Comparison of ENCODE assay signal across 24 cellular contexts in the genomic region with DNA sequence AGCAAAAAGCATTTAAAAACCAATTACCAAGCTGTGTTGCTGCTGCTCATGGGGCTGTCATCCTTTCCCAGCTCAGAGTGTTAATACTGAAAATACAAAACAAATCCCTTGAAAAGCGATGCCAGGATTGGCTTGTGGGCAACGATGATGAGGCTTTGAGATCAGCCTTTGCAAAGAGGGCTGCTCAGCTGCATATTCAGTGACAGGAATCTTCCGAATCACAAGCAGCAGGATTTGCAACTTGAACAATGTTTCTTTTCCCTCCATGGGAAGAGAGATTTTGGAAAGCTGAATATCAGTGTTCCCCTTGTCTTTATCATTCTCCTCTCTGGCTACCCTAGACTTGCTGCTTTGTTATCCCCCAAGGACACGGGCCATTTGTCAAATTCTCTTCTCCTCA.
DNase-seq lines count a peak whose midpoint lies in the region; ATAC-seq, FAIRE-seq and TF ChIP-seq lines count a peak whose summit lies in the region.
"Had no signal": no experiment of that assay in that cellular context is flagged by ENCODE, and none has a peak within 500 bp of the region (broad histone marks: within the 10 kb centered on the region; RNA-seq: fewer than 3 reads in every experiment).

No MANE protein-coding gene starts in this region.

- peaks cover 5% of the 10 kb centered on the region for H3K9me3 Mint-ChIP-seq in WTC11
- H3K9me3 Mint-ChIP-seq: activated CD4-positive, alpha-beta T cell treated with anti-CD3 and anti-CD28 coated beads, Interleukin-2, amount 10 ng/mL, durations not matched to agents 24 days and 14 days; HFFc6 had no signal

- H3K4me1 ChIP-seq in gastroesophageal sphincter = no peaks in the 10 kb centered on the region
- H3K4me1 ChIP-seq in right atrium auricular region = no peaks in the 10 kb centered on the region
- H3K4me1 ChIP-seq: parathyroid adenoma, uterus had no signal

- no peak for TF ChIP-seq EP300 in gastroesophageal sphincter (IDR thresholded peaks at IDR 0.05)

- H3K27me3 ChIP-seq in gastroesophageal sphincter (no peaks in the 10 kb centered on the region), right atrium auricular region (no peaks in the 10 kb centered on the region)
- H3K27me3 ChIP-seq: cardiac muscle cell, uterus had no signal

- H3K27ac ChIP-seq in gastroesophageal sphincter (no peak overlapping the region), right atrium auricular region (no peak overlapping the region)
- H3K27ac ChIP-seq: cardiac muscle cell, KMS-11, parathyroid adenoma, skin epidermis, uterus had no signal

- no peaks in the 10 kb centered on the region for H3K36me3 ChIP-seq in gastroesophageal sphincter
- no peaks in the 10 kb centered on the region for H3K36me3 ChIP-seq in right atrium auricular region
- H3K36me3 ChIP-seq: cardiac muscle cell, uterus had no signal

- TF ChIP-seq POLR2A in gastroesophageal sphincter (IDR thresholded peaks at IDR 0.05) = no peak

- ATAC-seq in WTC11 = peak; percentile 18; the same call in 1 of the 2 replicates
- ATAC-seq in HG03565 (IDR thresholded peaks at IDR 0.05; ENCODE audit: unreplicated experiment) = no peak
- ATAC-seq in gastroesophageal sphincter = no peak
- ATAC-seq: Right ventricle myocardium inferior, T-cell had no signal

- no peaks in the 10 kb centered on the region for H3K27me3 Mint-ChIP-seq in WTC11 (ENCODE audit: low read depth)
- H3K27me3 Mint-ChIP-seq: activated CD4-positive, alpha-beta T cell treated with anti-CD3 and anti-CD28 coated beads, Interleukin-2, amount 10 ng/mL, durations not matched to agents 24 days and 14 days; CD4-positive, CD25-positive, alpha-beta regulatory T cell had no signal

- 49 to 64% methylated on average over 3 to 4 of the region's 4 CpGs for WGBS in gastroesophageal sphincter (ENCODE audit: low coverage in 1 of 2), 2 donors

- CTCF ChIA-PET in WTC11 (lab: Charles Lee) = interaction anchor here (1.7 kb wide), 1 partner anchor 12 kb away, joined by 11 read pairs; no protein-coding TSS in a partner anchor

- TF ChIP-seq CTCF in D721Med (IDR thresholded peaks at IDR 0.05; ENCODE audit: insufficient read depth, missing control alignments) (no peak), WTC11 (IDR thresholded peaks at IDR 0.05) (no peak), gastroesophageal sphincter (IDR thresholded peaks at IDR 0.05) (no peak), right atrium auricular region (IDR thresholded peaks at IDR 0.05) (no peak)

- no peaks in the 10 kb centered on the region for H3K36me3 Mint-ChIP-seq in WTC11
- H3K36me3 Mint-ChIP-seq: CD4-positive, CD25-positive, alpha-beta regulatory T cell; T-cell had no signal

- intact Hi-C loops in head of caudate nucleus (cut with DNase I) = no loop called here
- intact Hi-C loops in posterior cingulate gyrus (cut with DNase I) = no loop called here

- no peak overlapping the region for H3K4me3 Mint-ChIP-seq in WTC11
- H3K4me3 Mint-ChIP-seq: activated CD4-positive, alpha-beta T cell treated with anti-CD3 and anti-CD28 coated beads, Interleukin-2, amount 10 ng/mL, durations not matched to agents 24 days and 14 days; CD4-positive, CD25-positive, alpha-beta regulatory T cell; HFFc6; T-cell had no signal

- no peak overlapping the region for H3K4me3 ChIP-seq in gastroesophageal sphincter
- H3K4me3 ChIP-seq in right atrium auricular region = no peak overlapping the region
- H3K4me3 ChIP-seq: cardiac muscle cell, skin epidermis, uterus had no signal

- POLR2A ChIA-PET in WTC11 (lab: Charles Lee) = no interaction called here

- no peak overlapping the region for H3K27ac Mint-ChIP-seq in WTC11
- H3K27ac Mint-ChIP-seq: activated CD4-positive, alpha-beta T cell treated with anti-CD3 and anti-CD28 coated beads, Interleukin-2, amount 10 ng/mL, durations not matched to agents 24 days and 14 days; CD4-positive, CD25-positive, alpha-beta regulatory T cell; T-cell had no signal

- peak; percentile 58 for FAIRE-seq in D721Med (lab: Jason Lieb, UNC)
- FAIRE-seq: frontal cortex had no signal

- DNase-seq in D721Med (ENCODE audit: insufficient read length, low spot score) = no peak
- DNase-seq in WTC11 (ENCODE audit: low spot score) = no peak
- DNase-seq in head of caudate nucleus = peak in 32 of 42 donors; percentile 12 to 66 (median 33)
- DNase-seq in posterior cingulate gyrus = peak in 8 of 10 donors; percentile 9 to 86 (median 28)
- no peak for DNase-seq in stimulated activated CD8-positive, alpha-beta memory T cell treated with anti-CD3 and anti-CD28 coated beads, Interleukin-4, amount 100 ng/mL, for 48 hours
- DNase-seq in right atrium auricular region (ENCODE audit: low spot score) = no peak
- DNase-seq: activated CD4-positive, alpha-beta T cell treated with anti-CD3 and anti-CD28 coated beads, Interleukin-2, amount 10 ng/mL, durations not matched to agents 24 days and 14 days; activated CD8-positive, alpha-beta memory T cell treated with anti-CD3 and anti-CD28 coated beads, Interleukin-2, amount 50 U/mL, for 4 hours; activated effector memory CD4-positive, alpha-beta T cell treated with Interleukin-2 at 50 U/mL for 16 hours; CD4-positive, CD25-positive, alpha-beta regulatory T cell; DMS79 treated with DMSO at 0.1 percent for 48 hours; HFFc6; NCI-H2029 treated with DMSO at 0.1 percent for 48 hours; stimulated activated CD4-positive, alpha-beta T cell treated with anti-CD3 and anti-CD28 coated beads, Interleukin-2, amount 100 ng/mL, for 48 hours; T-cell; uterus had no signal

- no peaks in the 10 kb centered on the region for H3K9me3 ChIP-seq in gastroesophageal sphincter
- H3K9me3 ChIP-seq in right atrium auricular region = no peaks in the 10 kb centered on the region
- H3K9me3 ChIP-seq: uterus had no signal

- H3K4me1 Mint-ChIP-seq in WTC11 = peaks cover 19% of the 10 kb centered on the region
- H3K4me1 Mint-ChIP-seq: activated CD4-positive, alpha-beta T cell treated with anti-CD3 and anti-CD28 coated beads, Interleukin-2, amount 10 ng/mL, durations not matched to agents 24 days and 14 days; CD4-positive, CD25-positive, alpha-beta regulatory T cell; T-cell had no signal

TF ChIP-seq in WTC11, 78 proteins besides CTCF, POLR2A, EP300 and RAD21 (continues in another document):
- TF ChIP-seq PREB (CRISPR knock-in tag; IDR thresholded peaks at IDR 0.05; ENCODE audit: borderline replicate concordance) (no peak), IRF1 (CRISPR knock-in tag; IDR thresholded peaks at IDR 0.05) (no peak), FOXK1 (CRISPR knock-in tag; IDR thresholded peaks at IDR 0.05) (no peak), TEAD1 (CRISPR knock-in tag; IDR thresholded peaks at IDR 0.05) (no peak), EMX1 (CRISPR knock-in tag; IDR thresholded peaks at IDR 0.05) (no peak), NR2C2 (CRISPR knock-in tag; IDR thresholded peaks at IDR 0.05) (no peak), TP53 (CRISPR knock-in tag; IDR thresholded peaks at IDR 0.05) (no peak), MYBL2 (CRISPR knock-in tag; IDR thresholded peaks at IDR 0.05) (no peak), CREB1 (CRISPR knock-in tag; IDR thresholded peaks at IDR 0.05) (no peak), ZNF423 (CRISPR knock-in tag; IDR thresholded peaks at IDR 0.05) (no peak), ZNF263 (CRISPR knock-in tag; IDR thresholded peaks at IDR 0.05; ENCODE audit: low read depth) (no peak), GTF2I (CRISPR knock-in tag; conservative IDR thresholded peaks at IDR 0.05) (no peak)
- TF ChIP-seq, protein P1, sequence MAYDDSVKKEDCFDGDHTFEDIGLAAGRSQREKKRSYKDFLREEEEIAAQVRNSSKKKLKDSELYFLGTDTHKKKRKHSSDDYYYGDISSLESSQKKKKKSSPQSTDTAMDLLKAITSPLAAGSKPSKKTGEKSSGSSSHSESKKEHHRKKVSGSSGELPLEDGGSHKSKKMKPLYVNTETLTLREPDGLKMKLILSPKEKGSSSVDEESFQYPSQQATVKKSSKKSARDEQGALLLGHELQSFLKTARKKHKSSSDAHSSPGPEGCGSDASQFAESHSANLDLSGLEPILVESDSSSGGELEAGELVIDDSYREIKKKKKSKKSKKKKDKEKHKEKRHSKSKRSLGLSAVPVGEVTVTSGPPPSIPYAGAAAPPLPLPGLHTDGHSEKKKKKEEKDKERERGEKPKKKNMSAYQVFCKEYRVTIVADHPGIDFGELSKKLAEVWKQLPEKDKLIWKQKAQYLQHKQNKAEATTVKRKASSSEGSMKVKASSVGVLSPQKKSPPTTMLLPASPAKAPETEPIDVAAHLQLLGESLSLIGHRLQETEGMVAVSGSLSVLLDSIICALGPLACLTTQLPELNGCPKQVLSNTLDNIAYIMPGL (CRISPR knock-in tag; IDR thresholded peaks at IDR 0.05) = no peak
- TF ChIP-seq, protein P2, sequence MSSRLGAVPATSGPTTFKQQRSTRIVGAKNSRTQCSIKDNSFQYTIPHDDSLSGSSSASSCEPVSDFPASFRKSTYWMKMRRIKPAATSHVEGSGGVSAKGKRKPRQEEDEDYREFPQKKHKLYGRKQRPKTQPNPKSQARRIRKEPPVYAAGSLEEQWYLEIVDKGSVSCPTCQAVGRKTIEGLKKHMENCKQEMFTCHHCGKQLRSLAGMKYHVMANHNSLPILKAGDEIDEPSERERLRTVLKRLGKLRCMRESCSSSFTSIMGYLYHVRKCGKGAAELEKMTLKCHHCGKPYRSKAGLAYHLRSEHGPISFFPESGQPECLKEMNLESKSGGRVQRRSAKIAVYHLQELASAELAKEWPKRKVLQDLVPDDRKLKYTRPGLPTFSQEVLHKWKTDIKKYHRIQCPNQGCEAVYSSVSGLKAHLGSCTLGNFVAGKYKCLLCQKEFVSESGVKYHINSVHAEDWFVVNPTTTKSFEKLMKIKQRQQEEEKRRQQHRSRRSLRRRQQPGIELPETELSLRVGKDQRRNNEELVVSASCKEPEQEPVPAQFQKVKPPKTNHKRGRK (CRISPR knock-in tag; IDR thresholded peaks at IDR 0.05; ENCODE audit: borderline replicate concordance) = no peak

Comparison
In these comparisons a context has a peak if more than half of its experiments do, and no peak if none do; other contexts are left out.
1. DNase-seq: peak in head of caudate nucleus (32 of 42) and posterior cingulate gyrus (8 of 10); none in D721Med (single experiment), WTC11 (single experiment), stimulated activated CD8-positive, alpha-beta memory T cell treated with anti-CD3 and anti-CD28 coated beads, Interleukin-4, amount 100 ng/mL, for 48 hours (single experiment) and right atrium auricular region (single experiment).